25 cellular contexts compared by ENCODE assay signal in genomic region chr7:27590421-27590820, GRCh38.
"Had no signal": no experiment of that assay in that cellular context is flagged by ENCODE, and none has a peak within 500 bp of the region (broad histone marks: within the 10 kb centered on the region; RNA-seq: fewer than 3 reads in every experiment).

No MANE protein-coding gene starts in this region.

- H3K4me1 ChIP-seq: gastroesophageal sphincter, heart right ventricle, lower lobe of right lung, prostate gland, right atrium auricular region, sigmoid colon, stomach, thyroid gland, vagina had no signal

- H3K36me3 ChIP-seq: lower lobe of right lung, prostate gland, right atrium auricular region, sigmoid colon, stomach, thyroid gland, vagina had no signal

- DNase-seq: effector CD8-positive, alpha-beta T cell; endodermal cell; foreskin keratinocyte; heart right ventricle; hippocampal formation; islet precursor cell; left ventricle myocardium superior; lower lobe of right lung; naive thymus-derived CD8-positive, alpha-beta T cell; nephron progenitor cell; nucleus accumbens; sigmoid colon; stimulated activated CD4-positive, alpha-beta T cell treated with anti-CD3 and anti-CD28 coated beads, Interleukin-2, amount 100 ng/mL, for 24 hours; stimulated activated CD4-positive, alpha-beta T cell treated with anti-CD3 and anti-CD28 coated beads, Interleukin-4, amount 100 ng/mL, for 24 hours; stimulated activated naive CD4-positive, alpha-beta T cell treated with Interleukin-2 at 50 U/mL for 16 hours; stomach; thyroid gland; trophoblast cell had no signal

- ATAC-seq: esophagus mucosa; foreskin keratinocyte; gastroesophageal sphincter; heart right ventricle; left ventricle myocardium superior; lower lobe of right lung; naive thymus-derived CD8-positive, alpha-beta T cell; stimulated activated effector memory CD8-positive, alpha-beta T cell treated with anti-CD3 and anti-CD28 coated beads, Interleukin-12 subunit alpha, Interleukin-12 subunit beta, amount 100 ng/mL, for 72 hours had no signal

- H3K9me3 ChIP-seq: gastroesophageal sphincter, heart right ventricle, lower lobe of right lung, prostate gland, right atrium auricular region, sigmoid colon, stomach, thyroid gland, vagina had no signal

- H3K4me3 ChIP-seq: gastroesophageal sphincter, heart right ventricle, lower lobe of right lung, prostate gland, right atrium auricular region, sigmoid colon, stomach, thyroid gland, vagina had no signal

- H3K27ac ChIP-seq: epithelial cell of prostate, foreskin keratinocyte, gastroesophageal sphincter, heart right ventricle, lower lobe of right lung, prostate gland, right atrium auricular region, sigmoid colon, stomach, thyroid gland, vagina had no signal
